In genomic region chr16:9630119-9630518, GRCh38 we compare ENCODE assay signal across 5 cellular contexts.
"Had no signal": no experiment of that assay in that cellular context is flagged by ENCODE, and none has a peak within 500 bp of the region (broad histone marks: within the 10 kb centered on the region; RNA-seq: fewer than 3 reads in every experiment).

No MANE protein-coding gene starts in this region.

- H3K27ac ChIP-seq: HL-60 had no signal

- DNase-seq: IMR-90 had no signal

- ATAC-seq: HepG2, K562 had no signal

- FAIRE-seq: HepG2, HTR-8/SVneo, K562 had no signal

- H3K4me3 ChIP-seq: K562 had no signal
